ENCODE assay signal across 13 cellular contexts in genomic region chr11:85029964-85030363, GRCh38.
DNase-seq lines count a peak whose midpoint lies in the region; ATAC-seq, FAIRE-seq and TF ChIP-seq lines count a peak whose summit lies in the region.
"Had no signal": no experiment of that assay in that cellular context is flagged by ENCODE, and none has a peak within 500 bp of the region (broad histone marks: within the 10 kb centered on the region; RNA-seq: fewer than 3 reads in every experiment).

No MANE protein-coding gene starts in this region.

- H3K9me3 ChIP-seq in A549 (no peaks in the 10 kb centered on the region), fibroblast of lung (ENCODE audit: control insufficient read depth, insufficient read depth, low read depth, low read length) (no peaks in the 10 kb centered on the region), heart right ventricle (no peaks in the 10 kb centered on the region), esophagus squamous epithelium (peaks cover 0 to 12% (median 0%) of the 10 kb centered on the region in 3 donors)

- H3K4me2 ChIP-seq in A549: peak overlapping the region; percentile 20; the same call in 1 of the 3 replicates
- no peak overlapping the region for H3K4me2 ChIP-seq in fibroblast of lung (ENCODE audit: extremely low read depth, insufficient read depth, low read length)

- CTCF ChIA-PET in A549 (lab: Yijun Ruan, JAX): no interaction called here

- no peaks in the 10 kb centered on the region for H4K20me1 ChIP-seq in fibroblast of lung (ENCODE audit: control insufficient read depth, extremely low read depth, insufficient read depth, low read length)

- TF ChIP-seq POLR2A in A549 (IDR thresholded peaks at IDR 0.05; ENCODE audit: low read length) (no peak), esophagus squamous epithelium (IDR thresholded peaks at IDR 0.05) (no peak)

- WGBS in A549 (ENCODE audit: missing lambda C conversion rate): 23% methylated on average over 4 of the region's 4 CpGs
- WGBS in heart right ventricle, 2 donors: 70 to 82% methylated on average over 4 of the region's 4 CpGs
- 36 to 41% methylated on average over 4 of the region's 4 CpGs for WGBS in esophagus squamous epithelium, 2 donors

- no peak for TF ChIP-seq CTCF in A549 (IDR thresholded peaks at IDR 0.05)
- no peak for TF ChIP-seq CTCF in fibroblast of lung (conservative IDR thresholded peaks at IDR 0.05 in 1 of 2, IDR thresholded peaks at IDR 0.05 in 1 of 2; ENCODE audit: low read depth in 1 of 2, low read length in 2 of 2)
- TF ChIP-seq CTCF in heart right ventricle (IDR thresholded peaks at IDR 0.05): no peak
- TF ChIP-seq CTCF in esophagus squamous epithelium (IDR thresholded peaks at IDR 0.05): no peak

- DNase-seq in A549 (ENCODE audit: low read depth in 1 of 2, low spot score in 1 of 2) (peak in 1 of 2 experiments; percentile 11), HT1080 (ENCODE audit: low read depth) (peak; percentile 36), OCI-M1 (lab: John Stamatoyannopoulos, UW) (peak; percentile 78), fibroblast of lung (ENCODE audit: low read depth in 2 of 2) (peak; percentile 30 to 37), heart right ventricle (no peak), esophagus squamous epithelium (lab: John Stamatoyannopoulos, UW) (no peak), HT-29 (ENCODE audit: low spot score) (no peak), retina (no peak)
- DNase-seq: activated naive CD8-positive, alpha-beta T cell treated with anti-CD3 and anti-CD28 coated beads for 36 hours; NCI-H226; RPMI8226; stimulated activated naive CD4-positive, alpha-beta T cell treated with Interleukin-2 at 50 U/mL for 16 hours had no signal

- no peak for FAIRE-seq in A549 (lab: Jason Lieb, UNC)
- FAIRE-seq: GM12892 had no signal

- no peak overlapping the region for H3K4me3 ChIP-seq in A549
- H3K4me3 ChIP-seq in fibroblast of lung (replicated peaks in 1 of 4; ENCODE audit: control extremely low read depth in 1 of 4, insufficient read depth in 1 of 4, low read depth in 3 of 4, low read length in 4 of 4): no peak overlapping the region
- H3K4me3 ChIP-seq in heart right ventricle: no peak overlapping the region
- no peak overlapping the region for H3K4me3 ChIP-seq in esophagus squamous epithelium

- intact Hi-C loops in heart right ventricle (cut with DNase I): no loop called here
- intact Hi-C loops in esophagus squamous epithelium (cut with DNase I): no loop called here

- POLR2A ChIA-PET in A549 (lab: Yijun Ruan, JAX): no interaction called here

- TF ChIP-seq RAD21 in A549 (conservative IDR thresholded peaks at IDR 0.05 in 1 of 2, IDR thresholded peaks at IDR 0.05 in 1 of 2): no peak

- no peak for TF ChIP-seq EP300 in A549 (IDR thresholded peaks at IDR 0.05)

- no peak overlapping the region for H3K27ac ChIP-seq in A549
- H3K27ac ChIP-seq in fibroblast of lung (ENCODE audit: insufficient read depth, low read length): no peak overlapping the region
- no peak overlapping the region for H3K27ac ChIP-seq in heart right ventricle
- no peak overlapping the region for H3K27ac ChIP-seq in esophagus squamous epithelium

- H3K4me1 ChIP-seq in A549: no peaks in the 10 kb centered on the region
- H3K4me1 ChIP-seq in fibroblast of lung (ENCODE audit: control insufficient read depth, extremely low read depth, insufficient read depth, low read length): no peaks in the 10 kb centered on the region
- H3K4me1 ChIP-seq in heart right ventricle: no peaks in the 10 kb centered on the region
- no peaks in the 10 kb centered on the region for H3K4me1 ChIP-seq in esophagus squamous epithelium

- peak in 1 of 2 experiments; percentile 64; a peak in 3 of 6 replicates for ATAC-seq in A549
- ATAC-seq in heart right ventricle: no peak

- H3K27me3 ChIP-seq in fibroblast of lung (ENCODE audit: control insufficient read depth, insufficient read depth, low read length) (no peaks in the 10 kb centered on the region), heart right ventricle (no peaks in the 10 kb centered on the region), esophagus squamous epithelium (no peaks in the 10 kb centered on the region)

- no peaks in the 10 kb centered on the region for H3K79me2 ChIP-seq in fibroblast of lung (ENCODE audit: control insufficient read depth, insufficient read depth, low read length)

- no peak overlapping the region for H3K9ac ChIP-seq in fibroblast of lung (ENCODE audit: insufficient read depth, low read length)

- no peaks in the 10 kb centered on the region for H3K36me3 ChIP-seq in fibroblast of lung (ENCODE audit: control insufficient read depth, insufficient read depth, low read length)
- no peaks in the 10 kb centered on the region for H3K36me3 ChIP-seq in heart right ventricle
- no peaks in the 10 kb centered on the region for H3K36me3 ChIP-seq in esophagus squamous epithelium

- no peak overlapping the region for H2AFZ ChIP-seq in fibroblast of lung (ENCODE audit: low read length)

TF ChIP-seq in A549, 52 proteins besides CTCF, POLR2A, EP300 and RAD21:
- TF ChIP-seq CEBPB (IDR thresholded peaks at IDR 0.05) (0 out of 4 replicates have a peak, but pooled peaks of 1 of the 2 experiments have one; percentile 8), HOXA7 (CRISPR knock-in tag; IDR thresholded peaks at IDR 0.05) (no peak), GATA3 (IDR thresholded peaks at IDR 0.05; ENCODE audit: borderline replicate concordance) (peak; percentile 14; the same call in 1 of the 2 replicates), PHF8 (IDR thresholded peaks at IDR 0.05; ENCODE audit: borderline replicate concordance, low read depth) (no peak)

Comparison
In these comparisons a context has a peak if more than half of its experiments do, and no peak if none do; other contexts are left out.
1. DNase-seq: peak in HT1080 (single experiment), OCI-M1 (single experiment) and fibroblast of lung (2 of 2); none in heart right ventricle (0 of 2), esophagus squamous epithelium (single experiment), HT-29 (single experiment) and retina (single experiment).